Comparison of ENCODE assay signal across 1 cellular context in the genomic region with DNA sequence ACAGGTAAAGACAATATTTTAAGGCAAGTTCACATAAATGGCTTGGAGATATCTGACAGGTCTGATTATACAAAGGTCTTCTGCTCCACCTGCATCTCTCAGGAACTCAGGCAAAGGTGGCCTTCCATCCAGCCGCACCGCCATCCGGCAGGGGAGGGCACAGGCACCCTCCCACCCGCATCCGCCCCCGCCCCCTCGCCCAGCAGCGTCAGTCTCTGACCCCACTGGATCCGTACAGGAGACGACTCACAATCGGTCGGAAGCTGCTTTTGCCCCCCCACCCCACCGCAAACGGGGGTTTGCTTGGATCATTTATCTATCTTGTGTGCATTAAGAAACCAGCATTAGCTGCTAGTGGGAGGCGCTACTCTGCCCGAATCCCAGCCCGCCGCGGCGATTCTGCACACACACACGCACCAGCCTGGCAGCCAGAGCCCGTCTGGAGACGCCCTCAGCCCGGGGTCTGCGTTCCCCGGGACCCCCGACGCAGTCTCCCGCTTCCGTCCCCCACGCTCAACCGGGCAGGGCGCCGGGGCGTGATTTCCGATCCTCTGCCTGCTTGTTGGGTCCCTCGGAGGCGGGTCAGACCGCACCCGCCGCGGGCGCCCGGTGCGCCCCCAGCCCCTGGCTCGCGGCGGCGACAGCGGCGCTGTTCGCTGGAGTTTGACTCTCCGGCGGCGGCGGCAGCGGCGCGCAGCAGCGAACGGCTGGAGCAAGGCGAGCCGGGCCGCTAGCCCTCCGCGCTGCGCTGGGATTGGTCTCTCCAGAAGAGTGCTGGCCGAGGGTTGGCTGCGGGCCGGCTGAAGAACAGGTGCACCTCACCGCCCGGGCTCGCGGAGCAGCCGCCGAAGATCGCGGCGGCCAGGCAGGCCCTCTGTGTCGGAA.
TF ChIP-seq lines count a peak whose summit lies in the region.

No MANE protein-coding gene starts in this region.

TF ChIP-seq in HepG2, 621 proteins besides CTCF, POLR2A, EP300 and RAD21:
- TF ChIP-seq ZNF138 (CRISPR knock-in tag; IDR thresholded peaks at IDR 0.05; ENCODE audit: low read depth) (no peak), RFX1 (IDR thresholded peaks at IDR 0.05) (no peak)
- TF ChIP-seq, protein P1, sequence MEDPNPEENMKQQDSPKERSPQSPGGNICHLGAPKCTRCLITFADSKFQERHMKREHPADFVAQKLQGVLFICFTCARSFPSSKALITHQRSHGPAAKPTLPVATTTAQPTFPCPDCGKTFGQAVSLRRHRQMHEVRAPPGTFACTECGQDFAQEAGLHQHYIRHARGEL (CRISPR knock-in tag; IDR thresholded peaks at IDR 0.05) = no peak
- TF ChIP-seq, protein P2, sequence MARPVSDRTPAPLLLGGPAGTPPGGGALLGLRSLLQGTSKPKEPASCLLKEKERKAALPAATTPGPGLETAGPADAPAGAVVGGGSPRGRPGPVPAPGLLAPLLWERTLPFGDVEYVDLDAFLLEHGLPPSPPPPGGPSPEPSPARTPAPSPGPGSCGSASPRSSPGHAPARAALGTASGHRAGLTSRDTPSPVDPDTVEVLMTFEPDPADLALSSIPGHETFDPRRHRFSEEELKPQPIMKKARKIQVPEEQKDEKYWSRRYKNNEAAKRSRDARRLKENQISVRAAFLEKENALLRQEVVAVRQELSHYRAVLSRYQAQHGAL (CRISPR knock-in tag; IDR thresholded peaks at IDR 0.05; ENCODE audit: not compliant biosample characterization) = no peak
- TF ChIP-seq, protein P3, sequence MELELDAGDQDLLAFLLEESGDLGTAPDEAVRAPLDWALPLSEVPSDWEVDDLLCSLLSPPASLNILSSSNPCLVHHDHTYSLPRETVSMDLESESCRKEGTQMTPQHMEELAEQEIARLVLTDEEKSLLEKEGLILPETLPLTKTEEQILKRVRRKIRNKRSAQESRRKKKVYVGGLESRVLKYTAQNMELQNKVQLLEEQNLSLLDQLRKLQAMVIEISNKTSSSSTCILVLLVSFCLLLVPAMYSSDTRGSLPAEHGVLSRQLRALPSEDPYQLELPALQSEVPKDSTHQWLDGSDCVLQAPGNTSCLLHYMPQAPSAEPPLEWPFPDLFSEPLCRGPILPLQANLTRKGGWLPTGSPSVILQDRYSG (CRISPR knock-in tag; IDR thresholded peaks at IDR 0.05) = no peak
